In the genomic region with DNA sequence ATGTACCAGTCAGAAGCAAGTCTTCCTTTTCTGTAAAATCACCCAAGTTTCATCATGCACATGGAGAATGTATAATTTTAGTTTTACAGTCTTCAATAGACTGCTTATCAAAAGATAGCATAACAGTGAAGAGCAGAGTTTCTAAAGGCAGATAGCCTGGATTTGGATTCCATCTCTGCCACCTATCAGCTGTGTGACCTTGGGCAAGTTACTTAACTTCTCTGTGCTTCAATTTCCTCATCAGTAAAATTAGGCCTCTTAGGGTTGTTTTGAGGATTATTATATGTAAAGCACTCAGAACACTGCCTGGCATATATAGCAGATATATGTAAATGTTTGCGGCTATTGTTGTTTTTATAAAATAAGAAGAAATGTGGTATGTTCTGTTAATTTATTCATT, we compare ENCODE assay signal across 1 cellular context.
TF ChIP-seq lines count a peak whose summit lies in the region.

No MANE protein-coding gene starts in this region.

TF ChIP-seq in HepG2, 621 proteins besides CTCF, POLR2A, EP300 and RAD21:
- TF ChIP-seq ZNF768 (CRISPR knock-in tag; IDR thresholded peaks at IDR 0.05), result peak; percentile 30; the same call in 1 of the 2 replicates
- no peak for TF ChIP-seq LBX2 (CRISPR knock-in tag; IDR thresholded peaks at IDR 0.05; ENCODE audit: borderline replicate concordance)
TF ChIP-seq in HepG2: peak in this region for 1.
